Comparison of ENCODE assay signal across 8 cellular contexts in genomic region chr19:38210458-38210987, GRCh38. TPM values are rescaled to one million over a fixed set of nuclear protein-coding genes. Genes with fewer than 3 reads are reported as not detected.
DNase-seq lines count a peak whose midpoint lies in the region; ATAC-seq and TF ChIP-seq lines count a peak whose summit lies in the region.

No MANE protein-coding gene starts in this region.

- no peaks in the 10 kb centered on the region for H3K9me3 ChIP-seq in PC-9 (ENCODE audit: insufficient read depth, low read depth)

- H3K9me2 ChIP-seq in PC-9 (ENCODE audit: insufficient read depth), result no peaks in the 10 kb centered on the region

- no peaks in the 10 kb centered on the region for H3F3A ChIP-seq in PC-9 (ENCODE audit: insufficient read depth, low read depth)

- H3K27ac ChIP-seq in PC-9, result no peak overlapping the region

- TF ChIP-seq CTCF in PC-9 (conservative IDR thresholded peaks at IDR 0.05), result no peak

- H3K4me1 ChIP-seq in PC-9 (replicated peaks; ENCODE audit: insufficient read depth), result no peaks in the 10 kb centered on the region

- intact Hi-C loops in PC-9 (cut with micrococcal nuclease; ENCODE audit: unreplicated experiment), result no loop called here

- no peak for ATAC-seq in HG03095 (IDR thresholded peaks at IDR 0.05; ENCODE audit: unreplicated experiment)

- H3K4me2 ChIP-seq in PC-9, result no peak overlapping the region

- CTCF ChIA-PET in PC-9 (lab: Charles Lee), result no interaction called here

- POLR2A ChIA-PET in PC-9 (lab: Charles Lee; ENCODE audit: unreplicated experiment), result no interaction called here

- no peak overlapping the region for H3K4me3 ChIP-seq in PC-9

- no peaks in the 10 kb centered on the region for H3K27me3 ChIP-seq in PC-9 (ENCODE audit: insufficient read depth, low read depth)

- peak; percentile 68 for DNase-seq in NCI-H82 (lab: John Stamatoyannopoulos, UW)
- no peak for DNase-seq in NCI-H82 treated with DMSO at 0.1 percent for 48 hours (lab: John Stamatoyannopoulos, UW; ENCODE audit: unreplicated experiment)
- peak; percentile 94 for DNase-seq in ecto neural progenitor cell (ENCODE audit: low spot score)
- peak; percentile 75 for DNase-seq in midbrain (lab: John Stamatoyannopoulos, UW)
- DNase-seq in ureter (ENCODE audit: low spot score), result peak; percentile 55
- DNase-seq in UCSD-AML1 (lab: John Stamatoyannopoulos, UW; ENCODE audit: unreplicated experiment), result no peak
- DNase-seq in PC-9, result no peak

- no peak overlapping the region for H2AFZ ChIP-seq in PC-9

- H3K79me2 ChIP-seq in PC-9 (ENCODE audit: low read depth), result no peaks in the 10 kb centered on the region

- BruUV-seq in PC-9 (replicated peaks; lab: Mats Ljungman, UMichigan), result no TSS peak

- H4K20me1 ChIP-seq in PC-9 (ENCODE audit: insufficient read depth), result no peaks in the 10 kb centered on the region

- H3K36me3 ChIP-seq in PC-9 (ENCODE audit: low read depth), result no peaks in the 10 kb centered on the region

RNA-seq across cellular contexts. Expression of gene DPF1, which starts 13.5 kb away (rescaled TPM):
- total RNA-seq in ureter, result not detected
- total RNA-seq in PC-9 (2021), result 0.81 and 1.1 TPM in 2 replicates

RNA-seq across cellular contexts. Expression of gene PPP1R14A, which starts 45.7 kb away (rescaled TPM):
- total RNA-seq in ureter, result 98.6 TPM
- not detected in 2 replicates for total RNA-seq in PC-9 (2021)

RNA-seq across cellular contexts. Expression of gene SPINT2, which starts 53.9 kb away (rescaled TPM):
- total RNA-seq in ureter (286 TPM), PC-9 (2021) (1,019 and 1,161 TPM in 2 replicates)

Comparison
In these comparisons a context has a peak if more than half of its experiments do, and no peak if none do; other contexts are left out.
1. DNase-seq: peak in NCI-H82 (single experiment), ecto neural progenitor cell (single experiment), midbrain (single experiment) and ureter (single experiment); none in NCI-H82 treated with DMSO at 0.1 percent for 48 hours (single experiment), UCSD-AML1 (single experiment) and PC-9 (0 of 2).
2. RNA of gene PPP1R14A, which starts 45.7 kb away (total RNA-seq): 98.6 TPM in ureter (single experiment); not detected in PC-9; every median in the first group is over 10 times any median in the second.